In genomic region chr11:65523323-65523968, GRCh38 we compare ENCODE assay signal across 6 cellular contexts. TPM values are rescaled to one million over a fixed set of nuclear protein-coding genes. Genes with fewer than 3 reads are reported as not detected.
DNase-seq lines count a peak whose midpoint lies in the region; TF ChIP-seq lines count a peak whose summit lies in the region.
"Not testable (repeated sequence)": the region's sequence is repeated elsewhere in the genome, so short reads cannot be mapped to it uniquely, and the experiment has no call there.

No MANE protein-coding gene starts in this region.

- not testable (repeated sequence) for TF ChIP-seq EP300 in transverse colon (IDR thresholded peaks at IDR 0.05; ENCODE audit: low read depth)

- intact Hi-C loops in activated CD4-positive, alpha-beta memory T cell treated with anti-CD3 and anti-CD28 coated beads for 36 hours (cut with micrococcal nuclease); transverse colon (cut with DNase I; ENCODE audit: low total_unique reads): not testable (repeated sequence)

- CTCF ChIA-PET in activated CD4-positive, alpha-beta memory T cell treated with anti-CD3 and anti-CD28 coated beads for 36 hours (lab: Charles Lee), result interaction anchor here (3.7 kb wide), 1 partner anchor 17 kb away, joined by 30 read pairs; no protein-coding TSS in a partner anchor

- H3K36me3 ChIP-seq in neural progenitor cell, transverse colon: not testable (repeated sequence)

- H3F3A ChIP-seq in neural progenitor cell (ENCODE audit: low read depth), result not testable (repeated sequence)

- not testable (repeated sequence) for H2AFZ ChIP-seq in neural progenitor cell (replicated peaks)

- not testable (repeated sequence) for H3K9me3 ChIP-seq in neural progenitor cell (ENCODE audit: low read depth); transverse colon

- TF ChIP-seq CTCF in brain (conservative IDR thresholded peaks at IDR 0.05); neural progenitor cell (IDR thresholded peaks at IDR 0.05); transverse colon (IDR thresholded peaks at IDR 0.05): not testable (repeated sequence)

- in situ Hi-C loops in transverse colon (cut with MboI; ENCODE audit: low pct_ligation_motif_present in 1 of 4, low pct_unique_long_range_greater_than_20kb in 1 of 4, low sequenced_read_pairs in 3 of 4), result not testable (repeated sequence)

- H3K27ac ChIP-seq in neural progenitor cell, result not testable (repeated sequence)
- peak overlapping the region in 3 of 4 donors; percentile 80 to 82 (median 81) for H3K27ac ChIP-seq in transverse colon

- H3K27me3 Mint-ChIP-seq in activated CD4-positive, alpha-beta memory T cell treated with anti-CD3 and anti-CD28 coated beads for 36 hours; brain; immature natural killer cell (ENCODE audit: low read depth in 3 of 3); neural progenitor cell (ENCODE audit: insufficient read depth, low read depth): not testable (repeated sequence)

- TF ChIP-seq POLR2A in GM19099 (IDR thresholded peaks at IDR 0.05; ENCODE audit: extremely low read depth, insufficient read length, low read depth), result peak; percentile 15
- TF ChIP-seq POLR2A in transverse colon (IDR thresholded peaks at IDR 0.05), result peak; percentile 26

- 57 to 75% methylated on average over 3 to 13 of the region's 13 CpGs for WGBS in transverse colon (ENCODE audit: low coverage in 1 of 2), 2 donors

- not testable (repeated sequence) for H3K4me2 ChIP-seq in neural progenitor cell

- H3K4me3 ChIP-seq in neural progenitor cell, transverse colon: not testable (repeated sequence)

- H3K4me1 ChIP-seq in neural progenitor cell (peaks cover 17% of the 10 kb centered on the region), transverse colon (peaks cover 11 to 37% (median 24%) of the 10 kb centered on the region in 4 donors)

- peaks cover 32% of the 10 kb centered on the region for H4K20me1 ChIP-seq in neural progenitor cell (ENCODE audit: low read depth)

- peak overlapping the region; percentile 84 for H3K27ac Mint-ChIP-seq in activated CD4-positive, alpha-beta memory T cell treated with anti-CD3 and anti-CD28 coated beads for 36 hours
- H3K27ac Mint-ChIP-seq in brain, result peak overlapping the region in 3 of 5 experiments; percentile 17 to 71 (median 46)
- H3K27ac Mint-ChIP-seq in immature natural killer cell, result peak overlapping the region in 4 of 6 donors; percentile 13 to 74 (median 42)
- H3K27ac Mint-ChIP-seq in neural progenitor cell, result peak overlapping the region; percentile 13

- H3K9ac ChIP-seq in neural progenitor cell, result not testable (repeated sequence)

- peak overlapping the region; percentile 67 for H3K4me3 Mint-ChIP-seq in activated CD4-positive, alpha-beta memory T cell treated with anti-CD3 and anti-CD28 coated beads for 36 hours
- peak overlapping the region; percentile 63 to 90 (median 84) for H3K4me3 Mint-ChIP-seq in brain
- H3K4me3 Mint-ChIP-seq in immature natural killer cell, result peak overlapping the region in 2 of 5 donors; percentile 9 to 12
- H3K4me3 Mint-ChIP-seq in neural progenitor cell, result peak overlapping the region; percentile 50

- peak; percentile 50 for DNase-seq in activated CD4-positive, alpha-beta memory T cell treated with anti-CD3 and anti-CD28 coated beads for 36 hours
- DNase-seq in immature natural killer cell; neural progenitor cell (ENCODE audit: low spot score); transverse colon: not testable (repeated sequence)

- H3K4me1 Mint-ChIP-seq in activated CD4-positive, alpha-beta memory T cell treated with anti-CD3 and anti-CD28 coated beads for 36 hours (ENCODE audit: low read depth), result peaks cover 48% of the 10 kb centered on the region
- H3K4me1 Mint-ChIP-seq in brain, result peaks cover 39% of the 10 kb centered on the region
- peaks cover 20 to 21% of the 10 kb centered on the region in 2 donors for H3K4me1 Mint-ChIP-seq in immature natural killer cell
- peaks cover 36% of the 10 kb centered on the region for H3K4me1 Mint-ChIP-seq in neural progenitor cell

- peaks cover 10% of the 10 kb centered on the region for H3K36me3 Mint-ChIP-seq in activated CD4-positive, alpha-beta memory T cell treated with anti-CD3 and anti-CD28 coated beads for 36 hours
- H3K36me3 Mint-ChIP-seq in brain, immature natural killer cell, neural progenitor cell: not testable (repeated sequence)

- POLR2A ChIA-PET in activated CD4-positive, alpha-beta memory T cell treated with anti-CD3 and anti-CD28 coated beads for 36 hours (lab: Charles Lee), result interaction anchor here (1.1 to 1.6 kb wide), 2 partner anchors 23 to 26 kb away, joined by 4 to 5 read pairs; no protein-coding TSS in a partner anchor

- not testable (repeated sequence) for H3K27me3 ChIP-seq in neural progenitor cell, transverse colon

- H3K79me2 ChIP-seq in neural progenitor cell (ENCODE audit: low read depth), result peaks cover 15% of the 10 kb centered on the region

- H3K9me3 Mint-ChIP-seq in activated CD4-positive, alpha-beta memory T cell treated with anti-CD3 and anti-CD28 coated beads for 36 hours; brain; immature natural killer cell; neural progenitor cell: not testable (repeated sequence)

RNA-seq across cellular contexts. Expression of gene SCYL1, which starts 1.4 kb away (rescaled TPM):
- total RNA-seq in activated CD4-positive, alpha-beta memory T cell treated with anti-CD3 and anti-CD28 coated beads for 36 hours, result 10 to 100 TPM; 67.8 to 69.8 TPM
- polyA plus RNA-seq in brain (ENCODE audit: insufficient read depth, low read depth, low replicate concordance) (81.7 TPM), immature natural killer cell (10 to 100 TPM; 17.8 to 52.5 (median 23.3) TPM)
- total RNA-seq in neural progenitor cell (ENCODE audit: low replicate concordance) (16.9 and 45.2 TPM in 2 replicates), transverse colon (10 to 100 TPM; 41.0 to 78.4 (median 69.2) TPM)

RNA-seq across cellular contexts. Expression of gene MALAT1, which starts 24.6 kb away (rescaled TPM):
- total RNA-seq in activated CD4-positive, alpha-beta memory T cell treated with anti-CD3 and anti-CD28 coated beads for 36 hours, result 1,000 to 10,000 TPM; 8,046 to 8,888 TPM
- polyA plus RNA-seq in brain (ENCODE audit: insufficient read depth, low read depth, low replicate concordance) (7.1 TPM), immature natural killer cell (1,000 to 10,000 TPM; 1,459 to 3,517 (median 2,451) TPM)
- total RNA-seq in neural progenitor cell (ENCODE audit: low replicate concordance) (5,397 and 9,030 TPM in 2 replicates), transverse colon (over 10,000 TPM; 17,948 to 48,028 (median 23,406) TPM)

RNA-seq across cellular contexts. Expression of gene LTBP3, which starts 34.7 kb away (rescaled TPM):
- 10 to 100 TPM; 60.7 to 63.3 TPM for total RNA-seq in activated CD4-positive, alpha-beta memory T cell treated with anti-CD3 and anti-CD28 coated beads for 36 hours
- 48.9 TPM for polyA plus RNA-seq in brain (ENCODE audit: insufficient read depth, low read depth, low replicate concordance)
- polyA plus RNA-seq in immature natural killer cell, result 10 to 100 TPM in 2 of 3 donors, 1 to 10 TPM in 1; 3.3 to 21.0 (median 14.5) TPM
- 1.2 and 6.1 TPM in 2 replicates for total RNA-seq in neural progenitor cell (ENCODE audit: low replicate concordance)
- 100 to 1,000 TPM in 2 of 4 donors, 10 to 100 TPM in 2; 48.7 to 467 (median 140) TPM for total RNA-seq in transverse colon

RNA-seq across cellular contexts. Expression of gene ZNRD2, which starts 46.8 kb away (rescaled TPM):
- 10 to 100 TPM; 48.1 to 51.1 TPM for total RNA-seq in activated CD4-positive, alpha-beta memory T cell treated with anti-CD3 and anti-CD28 coated beads for 36 hours
- polyA plus RNA-seq in brain (ENCODE audit: insufficient read depth, low read depth, low replicate concordance) (108 TPM), immature natural killer cell (100 to 1,000 TPM in 2 of 3 donors, 10 to 100 TPM in 1; 100.0 to 138 (median 117) TPM)
- total RNA-seq in neural progenitor cell (ENCODE audit: low replicate concordance) (15.5 and 34.0 TPM in 2 replicates), transverse colon (10 to 100 TPM in 3 of 4 donors, 1 to 10 TPM in 1; 6.4 to 38.4 (median 27.9) TPM)

RNA-seq across cellular contexts. Expression of gene FAM89B, which starts 48.9 kb away (rescaled TPM):
- 10 to 100 TPM; 25.3 to 28.3 TPM for total RNA-seq in activated CD4-positive, alpha-beta memory T cell treated with anti-CD3 and anti-CD28 coated beads for 36 hours
- polyA plus RNA-seq in brain (ENCODE audit: insufficient read depth, low read depth, low replicate concordance) (116 TPM), immature natural killer cell (100 to 1,000 TPM in 2 of 3 donors, 10 to 100 TPM in 1; 98.6 to 173 (median 158) TPM)
- total RNA-seq in neural progenitor cell (ENCODE audit: low replicate concordance) (11.7 and 27.8 TPM in 2 replicates), transverse colon (100 to 1,000 TPM in 1 of 4 donors, 10 to 100 TPM in 3; 25.2 to 254 (median 51.6) TPM)

Comparison
In these comparisons a context has a peak if more than half of its experiments do, and no peak if none do; other contexts are left out.
1. H3K27ac Mint-ChIP-seq: peak in every context shown above with its lines; median percentile 84 in activated CD4-positive, alpha-beta memory T cell treated with anti-CD3 and anti-CD28 coated beads for 36 hours; 46 in brain; 42 in immature natural killer cell; 13 in neural progenitor cell.